Comparison of ENCODE assay signal across 13 cellular contexts in genomic region chr7:140564643-140565042, GRCh38.
DNase-seq lines count a peak whose midpoint lies in the region; TF ChIP-seq lines count a peak whose summit lies in the region.
"Had no signal": no experiment of that assay in that cellular context is flagged by ENCODE, and none has a peak within 500 bp of the region (broad histone marks: within the 10 kb centered on the region; RNA-seq: fewer than 3 reads in every experiment).

No MANE protein-coding gene starts in this region.

- no peaks in the 10 kb centered on the region for H3K36me3 ChIP-seq in kidney epithelial cell (ENCODE audit: control insufficient read depth, insufficient read depth, low read length)
- H3K36me3 ChIP-seq: Peyer's patch had no signal

- TF ChIP-seq CTCF in astrocyte of the spinal cord (IDR thresholded peaks at IDR 0.05; ENCODE audit: low read depth, low read length) (no peak), kidney epithelial cell (IDR thresholded peaks at IDR 0.05; ENCODE audit: insufficient read depth, low read length, poor library complexity, severe bottlenecking) (no peak)

- no peaks in the 10 kb centered on the region for H3K27me3 ChIP-seq in kidney epithelial cell (ENCODE audit: control insufficient read depth, insufficient read depth, low read length)
- H3K27me3 ChIP-seq: Peyer's patch had no signal

- H3K4me3 ChIP-seq in astrocyte of the spinal cord (ENCODE audit: low read depth, low read length) (no peak overlapping the region), kidney epithelial cell (ENCODE audit: low read depth, low read length) (no peak overlapping the region)
- H3K4me3 ChIP-seq: Peyer's patch had no signal

- peak; percentile 75 for DNase-seq in DMS53 (lab: John Stamatoyannopoulos, UW)
- DNase-seq in HPDE6-E6E7 (ENCODE audit: extremely low spot score) = peak; percentile 72
- peak; percentile 17 for DNase-seq in astrocyte of the spinal cord (ENCODE audit: low read depth, low spot score)
- DNase-seq in kidney epithelial cell (ENCODE audit: low read depth) = peak; percentile 89
- no peak for DNase-seq in NOMO-1 (lab: John Stamatoyannopoulos, UW; ENCODE audit: unreplicated experiment in 2 of 2)
- no peak for DNase-seq in stimulated activated CD4-positive, alpha-beta T cell treated with anti-CD3 and anti-CD28 coated beads, Interleukin-4, amount 100 ng/mL, for 24 hours
- DNase-seq in GF-D8 (lab: John Stamatoyannopoulos, UW) = no peak
- DNase-seq in DMS114 treated with DMSO at 0.1 percent for 48 hours (lab: John Stamatoyannopoulos, UW; ENCODE audit: unreplicated experiment) = no peak
- DNase-seq: activated CD4-positive, alpha-beta T cell treated with anti-CD3 and anti-CD28 coated beads for 36 hours; activated T-cell treated with anti-CD3 and anti-CD28 coated beads, Interleukin-2, amount 50 U/mL, for 1 hour; midbrain; NCI-H446; Peyer's patch had no signal

- in situ Hi-C loops in astrocyte of the spinal cord (cut with HindIII; ENCODE audit: low sequenced_read_pairs) = no loop called here

Comparison
In these comparisons a context has a peak if more than half of its experiments do, and no peak if none do; other contexts are left out.
1. DNase-seq: peak in DMS53 (single experiment), HPDE6-E6E7 (single experiment), astrocyte of the spinal cord (single experiment) and kidney epithelial cell (single experiment); none in NOMO-1 (0 of 2), stimulated activated CD4-positive, alpha-beta T cell treated with anti-CD3 and anti-CD28 coated beads, Interleukin-4, amount 100 ng/mL, for 24 hours (single experiment), GF-D8 (single experiment) and DMS114 treated with DMSO at 0.1 percent for 48 hours (single experiment).